In genomic region chr6:162369091-162369490, GRCh38 we compare ENCODE assay signal across 8 cellular contexts.
"Had no signal": no experiment of that assay in that cellular context is flagged by ENCODE, and none has a peak within 500 bp of the region (broad histone marks: within the 10 kb centered on the region; RNA-seq: fewer than 3 reads in every experiment).

No MANE protein-coding gene starts in this region.

- H3K4me3 ChIP-seq: GM23248, HAP-1 had no signal

- H3K4me1 ChIP-seq: HAP-1 had no signal

- ATAC-seq: HCT116, HepG2 had no signal

- H3K9me3 ChIP-seq: HAP-1 had no signal

- DNase-seq: GM23248, GOT3, H7, HFFc6 had no signal

- H3K27ac ChIP-seq: GM23248, HL-60 had no signal
